ENCODE assay signal across 8 cellular contexts in the genomic region with DNA sequence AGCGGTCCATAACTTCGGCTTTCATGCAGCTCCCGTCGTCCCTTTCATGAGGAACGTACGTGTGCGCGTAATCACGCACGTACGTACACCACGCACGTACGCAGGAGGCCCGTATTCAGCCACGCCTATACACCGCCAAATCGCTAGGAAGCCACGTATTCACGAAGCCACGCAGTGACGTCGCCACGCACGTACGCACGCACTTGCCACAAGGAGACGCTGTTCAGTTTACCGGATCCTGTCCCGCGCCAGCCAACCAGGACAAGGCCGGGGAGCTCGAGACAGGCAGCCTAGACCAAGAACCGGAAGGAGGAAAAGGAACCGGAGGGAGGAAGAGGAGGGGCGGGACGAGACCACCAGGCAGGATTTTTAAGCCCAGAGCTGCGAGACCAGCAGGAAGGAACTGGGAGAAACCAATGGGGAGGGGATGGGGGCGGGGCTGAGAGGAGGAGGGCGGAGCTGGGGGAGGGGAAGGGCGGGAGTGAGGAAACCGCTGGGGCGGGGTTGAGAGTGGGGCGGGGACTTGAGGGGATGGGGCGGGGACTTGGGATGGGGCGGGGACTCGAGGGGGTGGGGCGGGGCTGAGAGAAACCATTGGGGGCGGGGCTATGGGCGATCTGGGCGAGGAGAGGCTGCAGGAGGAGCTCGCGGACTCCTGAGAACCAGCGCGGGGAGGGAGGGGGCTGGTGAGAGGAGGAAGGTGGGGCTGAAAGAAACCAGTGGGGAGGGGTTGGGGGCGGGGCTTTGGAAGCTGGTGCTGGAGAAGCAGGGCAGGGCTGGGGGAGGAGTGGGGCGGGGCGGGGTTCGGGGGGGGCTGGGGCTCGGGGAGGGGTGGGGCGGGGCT. TPM values are rescaled to one million over a fixed set of nuclear protein-coding genes. Genes with fewer than 3 reads are reported as not detected.
DNase-seq lines count a peak whose midpoint lies in the region; ATAC-seq and TF ChIP-seq lines count a peak whose summit lies in the region.

EOLA2 (minus strand) TSS at position 65 of the 844 bp plus-strand sequence. CDS start 4,617 bp downstream, outside the sequence.

- H3K27me3 ChIP-seq in PC-3 (ENCODE audit: low read length) (no peaks in the 10 kb centered on the region), mononuclear cell (ENCODE audit: insufficient read depth, low read length) (no peaks in the 10 kb centered on the region)

- POLR2A ChIA-PET in PC-3 (lab: Charles Lee; ENCODE audit: unreplicated experiment) = interaction anchor here (0.6 to 2.4 kb wide), 4 partner anchors 61 to 751 kb away, joined by 3 to 32 read pairs (median 9); partner anchors contain the start of gene EOLA1

- intact Hi-C loops in PC-3 (cut with micrococcal nuclease) = no loop called here

- peak within 1 kb of the TSS; percentile 99 for H3K4me2 ChIP-seq in PC-3 (ENCODE audit: low read length)

- peak; percentile 65 for ATAC-seq in GM21619 (IDR thresholded peaks at IDR 0.05; ENCODE audit: unreplicated experiment)
- ATAC-seq in PC-3 = peak; percentile 68

- peak within 1 kb of the TSS; percentile 99 for H3K9ac ChIP-seq in PC-3 (ENCODE audit: low read length)

- no peaks in the 10 kb centered on the region for H3F3A ChIP-seq in PC-3 (ENCODE audit: low read length, unreplicated experiment)

- CTCF ChIA-PET in PC-3 (lab: Charles Lee) = interaction anchor here (0.6 to 1.4 kb wide), 10 partner anchors 62 to 756 kb away, joined by 3 to 11 read pairs (median 5); partner anchors contain the start of gene MTMR1

- no peaks in the 10 kb centered on the region for H3K36me3 ChIP-seq in PC-3 (ENCODE audit: low read depth, low read length)

- no peaks in the 10 kb centered on the region for H3K9me3 ChIP-seq in PC-3 (ENCODE audit: low read length)
- no peaks in the 10 kb centered on the region for H3K9me3 ChIP-seq in mononuclear cell (ENCODE audit: low read depth, low read length)

- no peaks in the 10 kb centered on the region for H3K9me2 ChIP-seq in PC-3 (replicated peaks; ENCODE audit: low read length)

- H3K4me1 ChIP-seq in PC-3 (ENCODE audit: insufficient read depth, low read length) = peaks cover 4% of the 10 kb centered on the region; the same call in 1 of the 2 replicates
- H3K4me1 ChIP-seq in mononuclear cell (ENCODE audit: insufficient read depth, low read length) = peaks cover 11% of the 10 kb centered on the region

- DNase-seq in DMS153 (lab: John Stamatoyannopoulos, UW) = peak; percentile 98
- peak; percentile 97 for DNase-seq in Jurkat, Clone E6-1 (ENCODE audit: low read depth, low spot score)
- DNase-seq in PC-3 = peak; percentile 98
- peak; percentile 81 for DNase-seq in activated T-cell treated with anti-CD3 and anti-CD28 coated beads for 48 hours (ENCODE audit: low read depth)
- DNase-seq in epithelial cell of esophagus (ENCODE audit: low read depth) = peak; percentile 98
- peak; percentile 71 to 82 for DNase-seq in stimulated activated CD8-positive, alpha-beta memory T cell treated with anti-CD3 and anti-CD28 coated beads, Interleukin-4, amount 100 ng/mL, for 1 hour (ENCODE audit: low read depth in 2 of 2, low spot score in 1 of 2)

- peak within 1 kb of the TSS; percentile 74 for H3K4me3 ChIP-seq in Jurkat, Clone E6-1 (ENCODE audit: low read length)
- H3K4me3 ChIP-seq in PC-3 (ENCODE audit: low read length) (peak within 1 kb of the TSS; percentile 90), epithelial cell of esophagus (ENCODE audit: low read length) (peak within 1 kb of the TSS; percentile 68), mononuclear cell (ENCODE audit: low read length) (peak within 1 kb of the TSS; percentile 69)

- H3K79me2 ChIP-seq in PC-3 (ENCODE audit: low read length) = peaks cover 12% of the 10 kb centered on the region

- peak within 1 kb of the TSS; percentile 75 for H2AFZ ChIP-seq in PC-3 (ENCODE audit: low read length)

- no TSS peak for BruUV-seq in PC-3 (replicated peaks; lab: Mats Ljungman, UMichigan)

- H3K27ac ChIP-seq in PC-3 (ENCODE audit: low read length) = peak within 1 kb of the TSS; percentile 95

- TF ChIP-seq CTCF in PC-3 (conservative IDR thresholded peaks at IDR 0.05; ENCODE audit: low read depth, low read length) (peak; percentile 56), epithelial cell of esophagus (IDR thresholded peaks at IDR 0.05; ENCODE audit: insufficient read depth, low read depth, low read length, missing control alignments) (peak; percentile 58)

- no peaks in the 10 kb centered on the region for H4K20me1 ChIP-seq in PC-3 (ENCODE audit: low read length)

RNA-seq across cellular contexts. Expression of gene EOLA2, which starts in this region (rescaled TPM):
- polyA plus RNA-seq in Jurkat, Clone E6-1 (2012; ENCODE audit: insufficient read depth, insufficient read length) = 34.6 TPM
- total RNA-seq in PC-3 (2014; rRNA removed) (35.7 and 49.8 TPM in 2 replicates), mononuclear cell (8.8 TPM)

Comparison
In these comparisons a context has a peak if more than half of its experiments do, and no peak if none do; other contexts are left out.
1. Peak in every context shown above with its lines: DNase-seq, ATAC-seq, H3K4me3 ChIP-seq and H3K27ac ChIP-seq.